In the genomic region with DNA sequence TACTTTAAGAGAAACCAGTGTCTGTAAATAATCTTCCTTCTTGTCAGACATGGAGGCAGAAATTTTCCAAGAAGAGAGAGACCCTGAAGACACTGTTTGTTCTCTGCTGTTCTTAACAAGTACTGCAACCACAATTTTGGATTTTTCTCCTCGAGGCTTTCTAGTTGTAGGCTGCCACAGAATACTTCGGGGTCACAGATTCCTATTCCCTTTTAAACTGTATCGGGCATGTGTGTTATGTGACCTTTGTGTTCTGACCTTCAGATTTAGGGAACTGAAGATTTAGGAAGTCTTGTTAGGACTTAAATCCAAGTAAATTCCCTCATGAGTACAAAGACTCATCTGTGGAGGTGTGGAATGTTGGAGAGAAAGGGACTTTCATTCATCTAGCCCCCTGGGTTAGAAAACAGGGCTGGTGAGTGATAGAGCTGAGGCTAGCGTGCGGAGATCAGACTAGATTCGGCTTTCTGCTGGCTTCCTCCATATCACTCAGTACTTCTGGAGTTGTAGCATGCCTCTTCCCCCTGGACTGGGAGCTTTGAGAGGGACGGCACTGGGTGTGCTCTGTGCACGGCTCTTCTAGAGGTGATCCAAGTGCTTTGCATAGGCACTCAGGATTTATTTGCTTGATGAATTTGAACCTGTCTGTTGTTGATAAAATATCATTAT, we compare ENCODE assay signal across 10 cellular contexts.
DNase-seq lines count a peak whose midpoint lies in the region; ATAC-seq and TF ChIP-seq lines count a peak whose summit lies in the region.
"Had no signal": no experiment of that assay in that cellular context is flagged by ENCODE, and none has a peak within 500 bp of the region (broad histone marks: within the 10 kb centered on the region; RNA-seq: fewer than 3 reads in every experiment).

No MANE protein-coding gene starts in this region.

- H3K36me3 Mint-ChIP-seq in activated B cell treated with CpG ODN at 0.5 μM for 24 hours (ENCODE audit: low read depth), result peaks cover 3% of the 10 kb centered on the region

- H3K27me3 ChIP-seq in prostate gland (replicated peaks; ENCODE audit: insufficient read depth), result no peaks in the 10 kb centered on the region

- H3K4me3 ChIP-seq in prostate gland, result no peak overlapping the region

- ATAC-seq in GM21423 (IDR thresholded peaks at IDR 0.05; ENCODE audit: unreplicated experiment), result peak; percentile 24
- ATAC-seq in activated B cell treated with CpG ODN at 0.5 μM for 24 hours (ENCODE audit: low read depth), result peak; percentile 13
- ATAC-seq in Right ventricle myocardium superior (ENCODE audit: poor library complexity), result peak; percentile 76
- ATAC-seq in GM21576 (IDR thresholded peaks at IDR 0.05; ENCODE audit: unreplicated experiment), result no peak

- peaks cover 76% of the 10 kb centered on the region for H3K4me1 Mint-ChIP-seq in activated B cell treated with CpG ODN at 0.5 μM for 24 hours

- no peaks in the 10 kb centered on the region for H3K4me1 ChIP-seq in prostate gland (replicated peaks)

- peak overlapping the region; percentile 43 to 46 for H3K27ac ChIP-seq in prostate gland

- intact Hi-C loops in activated B cell treated with CpG ODN at 0.5 μM for 24 hours (cut with micrococcal nuclease) (loop anchor here (1.0 to 5.0 kb wide), 10 partner anchors 9 to 649 kb away; no protein-coding TSS in a partner anchor), Right ventricle myocardium superior (cut with DNase I) (no loop called here), prostate gland (cut with DNase I) (no loop called here)

- peak overlapping the region; percentile 98 for H3K27ac Mint-ChIP-seq in activated B cell treated with CpG ODN at 0.5 μM for 24 hours

- no peaks in the 10 kb centered on the region for H3K9me3 Mint-ChIP-seq in activated B cell treated with CpG ODN at 0.5 μM for 24 hours

- H3K27me3 Mint-ChIP-seq in activated B cell treated with CpG ODN at 0.5 μM for 24 hours, result no peaks in the 10 kb centered on the region

- no peaks in the 10 kb centered on the region for H3K36me3 ChIP-seq in prostate gland

- CTCF ChIA-PET in activated B cell treated with CpG ODN at 0.5 μM for 24 hours (lab: Charles Lee), result interaction anchor here (0.9 to 1.9 kb wide), 7 partner anchors 9 to 651 kb away, joined by 3 to 12 read pairs (median 5); no protein-coding TSS in a partner anchor

- 51% methylated on average over 8 of the region's 8 CpGs for WGBS in prostate gland

- TF ChIP-seq POLR2A in prostate gland (IDR thresholded peaks at IDR 0.05), result no peak

- DNase-seq in activated B cell treated with CpG ODN at 0.5 μM for 24 hours (no peak), Right ventricle myocardium superior (no peak), prostate gland (ENCODE audit: low spot score) (no peak), NOMO-1 treated with dmso at 0.1 percent for 144 hours (lab: John Stamatoyannopoulos, UW; ENCODE audit: unreplicated experiment) (no peak), hippocampal formation (lab: John Stamatoyannopoulos, UW) (no peak), NCI-H2196 (lab: John Stamatoyannopoulos, UW; ENCODE audit: unreplicated experiment) (no peak)
- DNase-seq: kidney glomerular epithelial cell, NCI-H2081 had no signal

- TF ChIP-seq CTCF in activated B cell treated with CpG ODN at 0.5 μM for 24 hours (IDR thresholded peaks at IDR 0.05) (no peak), prostate gland (IDR thresholded peaks at IDR 0.05) (no peak)

- no peaks in the 10 kb centered on the region for H3K9me3 ChIP-seq in prostate gland

- POLR2A ChIA-PET in activated B cell treated with CpG ODN at 0.5 μM for 24 hours (lab: Charles Lee), result interaction anchor here (0.5 to 3.3 kb wide), 18 partner anchors 9 to 651 kb away, joined by 3 to 49 read pairs (median 7); no protein-coding TSS in a partner anchor

- H3K4me3 Mint-ChIP-seq in activated B cell treated with CpG ODN at 0.5 μM for 24 hours, result peak overlapping the region; percentile 65
